20 cellular contexts compared by ENCODE assay signal in genomic region chr1:33985656-33986055, GRCh38.
DNase-seq lines count a peak whose midpoint lies in the region; ATAC-seq and TF ChIP-seq lines count a peak whose summit lies in the region.
"Had no signal": no experiment of that assay in that cellular context is flagged by ENCODE, and none has a peak within 500 bp of the region (broad histone marks: within the 10 kb centered on the region; RNA-seq: fewer than 3 reads in every experiment).

No MANE protein-coding gene starts in this region.

- H3K4me3 ChIP-seq in fibroblast of the aortic adventitia (ENCODE audit: low read depth, low read length) (no peak overlapping the region), stomach smooth muscle (ENCODE audit: low read length in 2 of 2) (peak overlapping the region in 1 of 2 donors; percentile 15), PC-9 (no peak overlapping the region)
- H3K4me3 ChIP-seq: K562, lower lobe of right lung, SJSA1, thyroid gland had no signal

- no peaks in the 10 kb centered on the region for H3F3A ChIP-seq in PC-9 (ENCODE audit: insufficient read depth, low read depth)

- H3K9me2 ChIP-seq in PC-9 (ENCODE audit: insufficient read depth): no peaks in the 10 kb centered on the region

- H3K36me3 ChIP-seq in stomach smooth muscle (ENCODE audit: control insufficient read depth in 2 of 2, insufficient read depth in 2 of 2, low read length in 2 of 2): no peaks in the 10 kb centered on the region
- no peaks in the 10 kb centered on the region for H3K36me3 ChIP-seq in PC-9 (ENCODE audit: low read depth)
- H3K36me3 ChIP-seq: lower lobe of right lung, SJSA1, thyroid gland had no signal

- no peak overlapping the region for H2AFZ ChIP-seq in PC-9

- H3K4me1 ChIP-seq in stomach smooth muscle (ENCODE audit: control insufficient read depth, insufficient read depth, low read length) (peaks cover 20% of the 10 kb centered on the region), PC-9 (replicated peaks; ENCODE audit: insufficient read depth) (no peaks in the 10 kb centered on the region)
- H3K4me1 ChIP-seq: lower lobe of right lung, SJSA1, thyroid gland had no signal

- TF ChIP-seq CTCF in fibroblast of the aortic adventitia (IDR thresholded peaks at IDR 0.05; ENCODE audit: insufficient read depth, low read length): no peak
- TF ChIP-seq CTCF in PC-9 (conservative IDR thresholded peaks at IDR 0.05): no peak

- ATAC-seq in GM19397 (IDR thresholded peaks at IDR 0.05; ENCODE audit: unreplicated experiment): no peak
- ATAC-seq: K562, natural killer cell had no signal

- intact Hi-C loops in PC-9 (cut with micrococcal nuclease; ENCODE audit: unreplicated experiment): no loop called here

- no peak overlapping the region for H3K9ac ChIP-seq in stomach smooth muscle (ENCODE audit: low read length in 2 of 2)

- no peaks in the 10 kb centered on the region for H4K20me1 ChIP-seq in PC-9 (ENCODE audit: insufficient read depth)

- CTCF ChIA-PET in PC-9 (lab: Charles Lee): no interaction called here

- DNase-seq in DMS 273 (lab: John Stamatoyannopoulos, UW; ENCODE audit: unreplicated experiment) (peak; percentile 49), DMS 273 treated with DMSO at 0.1 percent for 48 hours (lab: John Stamatoyannopoulos, UW) (no peak), NCI-H446 treated with DMSO at 0.1 percent for 48 hours (lab: John Stamatoyannopoulos, UW) (peak; percentile 84), fibroblast of the aortic adventitia (ENCODE audit: low read depth) (peak; percentile 80), PC-9 (no peak), NCI-H1105 treated with DMSO at 0.1 percent for 48 hours (lab: John Stamatoyannopoulos, UW) (no peak)
- DNase-seq: activated CD4-positive, alpha-beta T cell treated with anti-CD3 and anti-CD28 coated beads, Interleukin-2, amount 10 ng/mL, durations not matched to agents 24 days and 14 days; activated naive CD4-positive, alpha-beta T cell treated with anti-CD3 and anti-CD28 coated beads, Interleukin-2, amount 10 ng/mL, durations not matched to agents 7 days and 5 days; activated T-cell treated with anti-CD3 and anti-CD28 coated beads for 4 hours; effector memory CD4-positive, alpha-beta T cell; lower lobe of right lung; natural killer cell; NCI-H1105; T-helper 9 cell had no signal

- POLR2A ChIA-PET in PC-9 (lab: Charles Lee; ENCODE audit: unreplicated experiment): no interaction called here

- no peak overlapping the region for H3K4me2 ChIP-seq in PC-9

- peak overlapping the region; percentile 60 for H3K27ac ChIP-seq in stomach smooth muscle (ENCODE audit: low read length)
- no peak overlapping the region for H3K27ac ChIP-seq in PC-9
- H3K27ac ChIP-seq: 22Rv1, lower lobe of right lung, SJSA1, thyroid gland had no signal

- H3K79me2 ChIP-seq in PC-9 (ENCODE audit: low read depth): no peaks in the 10 kb centered on the region

- H3K27me3 ChIP-seq in stomach smooth muscle (ENCODE audit: control insufficient read depth in 1 of 2, insufficient read depth in 2 of 2, low read length in 2 of 2) (peaks cover 2 to 10% of the 10 kb centered on the region in 2 donors), PC-9 (ENCODE audit: insufficient read depth, low read depth) (peaks cover 29% of the 10 kb centered on the region; the same call in 1 of the 2 replicates)
- H3K27me3 ChIP-seq: SJSA1, thyroid gland had no signal

- BruUV-seq in PC-9 (replicated peaks; lab: Mats Ljungman, UMichigan): no TSS peak

- H3K9me3 ChIP-seq in stomach smooth muscle (ENCODE audit: control insufficient read depth in 2 of 2, low read length in 2 of 2) (no peaks in the 10 kb centered on the region), PC-9 (ENCODE audit: insufficient read depth, low read depth) (no peaks in the 10 kb centered on the region)
- H3K9me3 ChIP-seq: lower lobe of right lung, SJSA1, thyroid gland had no signal

Comparison
In these comparisons a context has a peak if more than half of its experiments do, and no peak if none do; other contexts are left out.
1. DNase-seq: peak in DMS 273 (single experiment), NCI-H446 treated with DMSO at 0.1 percent for 48 hours (single experiment) and fibroblast of the aortic adventitia (single experiment); none in DMS 273 treated with DMSO at 0.1 percent for 48 hours (single experiment), PC-9 (0 of 2) and NCI-H1105 treated with DMSO at 0.1 percent for 48 hours (single experiment).